Comparison of ENCODE assay signal across 18 cellular contexts in the genomic region with DNA sequence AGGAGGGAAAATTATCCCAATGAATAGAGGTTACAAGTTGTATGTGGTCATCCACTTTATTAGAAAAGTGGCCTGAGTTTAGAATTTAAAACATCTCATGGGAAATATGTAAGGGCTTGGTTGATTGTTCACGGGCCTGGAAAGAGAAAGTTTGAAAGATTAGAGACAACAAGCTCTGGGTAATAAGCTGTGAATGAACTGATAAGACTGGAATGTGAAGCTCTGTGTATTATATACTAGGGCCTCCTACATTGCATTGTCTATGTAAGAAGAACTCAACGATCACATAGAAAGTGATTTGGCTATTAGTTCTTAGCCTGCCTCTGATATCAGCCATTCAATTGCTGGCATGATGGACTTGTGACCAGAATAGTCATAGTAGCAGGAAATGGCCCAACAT.
DNase-seq lines count a peak whose midpoint lies in the region; TF ChIP-seq lines count a peak whose summit lies in the region.
"Had no signal": no experiment of that assay in that cellular context is flagged by ENCODE, and none has a peak within 500 bp of the region (broad histone marks: within the 10 kb centered on the region; RNA-seq: fewer than 3 reads in every experiment).

No MANE protein-coding gene starts in this region.

- no peak overlapping the region for H3K23ac ChIP-seq in trophoblast cell (ENCODE audit: low read length)

- H3F3A ChIP-seq in SK-N-SH (replicated peaks; ENCODE audit: insufficient read depth), result peaks cover 9% of the 10 kb centered on the region

- DNase-seq in EL, result peak; percentile 26
- no peak for DNase-seq in SK-N-SH
- peak; percentile 33 for DNase-seq in fibroblast of the aortic adventitia (ENCODE audit: low read depth)
- DNase-seq in trophoblast cell, result peak; percentile 1 to 62
- no peak for DNase-seq in GOT3 (lab: John Stamatoyannopoulos, UW)
- no peak for DNase-seq in uterus
- DNase-seq in germinal center (ENCODE audit: low spot score), result no peak
- DNase-seq: COR-L47, GM23248, KG1, NCI-H1436, NCI-H2029, NCI-H2171, NCI-H748 treated with DMSO at 0.1 percent for 48 hours had no signal

- H4K91ac ChIP-seq in trophoblast cell (ENCODE audit: low read depth, low read length), result no peak overlapping the region

- TF ChIP-seq EP300 in SK-N-SH (IDR thresholded peaks at IDR 0.05; ENCODE audit: borderline replicate concordance in 1 of 2, low read depth in 1 of 2, low read length in 1 of 2), result no peak

- TF ChIP-seq RAD21 in SK-N-SH (IDR thresholded peaks at IDR 0.05; ENCODE audit: low read length), result no peak

- no peaks in the 10 kb centered on the region for H3K79me2 ChIP-seq in SK-N-SH (ENCODE audit: insufficient read depth)
- no peaks in the 10 kb centered on the region for H3K79me2 ChIP-seq in trophoblast cell (ENCODE audit: control insufficient read depth, insufficient read depth, low read length, poor library complexity)

- no peaks in the 10 kb centered on the region for H3K79me1 ChIP-seq in trophoblast cell (ENCODE audit: low read length)

- no peaks in the 10 kb centered on the region for H3K9me3 ChIP-seq in SK-N-SH
- H3K9me3 ChIP-seq in trophoblast cell (ENCODE audit: insufficient read depth, low read depth, low read length), result peaks cover 3% of the 10 kb centered on the region
- no peaks in the 10 kb centered on the region for H3K9me3 ChIP-seq in uterus
- H3K9me3 ChIP-seq: A549, SJSA1 had no signal

- CTCF ChIA-PET in SK-N-SH (lab: Yijun Ruan, JAX), result no interaction called here

- no peaks in the 10 kb centered on the region for H4K20me1 ChIP-seq in SK-N-SH (ENCODE audit: insufficient read depth)

- H3K27ac ChIP-seq in SK-N-SH (ENCODE audit: low read depth in 2 of 2, low read length in 1 of 2) (peak overlapping the region in 1 of 2 experiments; percentile 43; a peak in 2 of 4 replicates), trophoblast cell (ENCODE audit: low read depth, low read length) (no peak overlapping the region), uterus (no peak overlapping the region)
- H3K27ac ChIP-seq: A549, C4-2B, GM23248, RWPE1, SJSA1 had no signal

- H3K14ac ChIP-seq in trophoblast cell (ENCODE audit: low read length), result no peak overlapping the region

- H4K12ac ChIP-seq in trophoblast cell (ENCODE audit: low read depth, low read length), result no peak overlapping the region

- H3K9ac ChIP-seq in SK-N-SH (no peak overlapping the region), trophoblast cell (ENCODE audit: low read length) (no peak overlapping the region)
- H3K9ac ChIP-seq: GM23248 had no signal

- no peaks in the 10 kb centered on the region for H3K36me3 ChIP-seq in SK-N-SH (replicated peaks in 1 of 2; ENCODE audit: control insufficient read depth in 1 of 2, insufficient read depth in 2 of 2, low read length in 1 of 2)
- no peaks in the 10 kb centered on the region for H3K36me3 ChIP-seq in trophoblast cell (ENCODE audit: control insufficient read depth in 1 of 2, insufficient read depth in 2 of 2, low read length in 2 of 2)
- H3K36me3 ChIP-seq in uterus, result no peaks in the 10 kb centered on the region
- H3K36me3 ChIP-seq: SJSA1 had no signal

- no peak overlapping the region for H3K18ac ChIP-seq in trophoblast cell (ENCODE audit: low read length)

- H3K4me2 ChIP-seq in SK-N-SH, result no peak overlapping the region
- H3K4me2 ChIP-seq in trophoblast cell (ENCODE audit: low read length), result no peak overlapping the region
- H3K4me2 ChIP-seq: A549 had no signal

- H2BK5ac ChIP-seq in trophoblast cell (ENCODE audit: low read depth, low read length, poor library complexity), result no peak overlapping the region

- no peaks in the 10 kb centered on the region for H3K27me3 ChIP-seq in SK-N-SH (ENCODE audit: insufficient read depth)
- no peaks in the 10 kb centered on the region for H3K27me3 ChIP-seq in trophoblast cell (ENCODE audit: insufficient read depth, low read length)
- H3K27me3 ChIP-seq in uterus, result no peaks in the 10 kb centered on the region
- H3K27me3 ChIP-seq: SJSA1 had no signal

- H2AFZ ChIP-seq in SK-N-SH (ENCODE audit: low read depth) (peak overlapping the region; percentile 8; the same call in 1 of the 2 replicates), trophoblast cell (ENCODE audit: insufficient read depth, low read length, poor library complexity) (no peak overlapping the region)
- H2AFZ ChIP-seq: GM23248 had no signal

- POLR2A ChIA-PET in SK-N-SH (lab: Yijun Ruan, JAX), result interaction anchor here (1.3 kb wide), 1 partner anchor 296 kb away, joined by 3 read pairs; no protein-coding TSS in a partner anchor

- H2BK12ac ChIP-seq in trophoblast cell (ENCODE audit: low read length), result no peak overlapping the region

- H2BK120ac ChIP-seq in trophoblast cell (ENCODE audit: insufficient read depth, low read length, poor library complexity), result no peak overlapping the region

- no peaks in the 10 kb centered on the region; a peak in 1 of 4 replicates for H3K4me1 ChIP-seq in SK-N-SH (ENCODE audit: control insufficient read depth in 1 of 2, insufficient read depth in 2 of 2, low read depth in 1 of 2, low read length in 1 of 2)
- H3K4me1 ChIP-seq in trophoblast cell (ENCODE audit: control insufficient read depth in 1 of 2, insufficient read depth in 2 of 2, low read length in 2 of 2), result no peaks in the 10 kb centered on the region
- H3K4me1 ChIP-seq in uterus, result no peaks in the 10 kb centered on the region
- H3K4me1 ChIP-seq: A549, SJSA1 had no signal

- no peak overlapping the region for H2AK5ac ChIP-seq in trophoblast cell (ENCODE audit: low read length)

- H3K4me3 ChIP-seq in SK-N-SH (ENCODE audit: low read depth in 2 of 2, low read length in 1 of 2) (no peak overlapping the region), fibroblast of the aortic adventitia (ENCODE audit: low read depth, low read length) (no peak overlapping the region), trophoblast cell (ENCODE audit: low read depth, low read length) (no peak overlapping the region), uterus (no peak overlapping the region)
- H3K4me3 ChIP-seq: A549, GM23248, SJSA1 had no signal

- no peak for TF ChIP-seq POLR2A in uterus (IDR thresholded peaks at IDR 0.05)

- intact Hi-C loops in uterus (cut with DNase I; ENCODE audit: low total_unique reads), result no loop called here

- TF ChIP-seq CTCF in SK-N-SH (IDR thresholded peaks at IDR 0.05) (no peak), fibroblast of the aortic adventitia (IDR thresholded peaks at IDR 0.05; ENCODE audit: insufficient read depth, low read length) (no peak), uterus (IDR thresholded peaks at IDR 0.05) (no peak)

- H3K9me2 ChIP-seq in SK-N-SH, result no peaks in the 10 kb centered on the region

- 84% methylated on average over 2 of the region's 2 CpGs for WGBS in SK-N-SH (ENCODE audit: low lambda C conversion rate)
- WGBS in trophoblast cell (ENCODE audit: extremely low coverage, insufficient coverage, insufficient read length), result no CpG with 5 or more reads among the region's 2 CpGs

- no peak overlapping the region for H4K8ac ChIP-seq in trophoblast cell (ENCODE audit: low read depth, low read length)

- H3K4ac ChIP-seq in trophoblast cell (ENCODE audit: low read depth, low read length), result no peak overlapping the region

TF ChIP-seq in SK-N-SH, 30 proteins besides CTCF, POLR2A, EP300 and RAD21 (continues in another document):
- TF ChIP-seq, protein P1, sequence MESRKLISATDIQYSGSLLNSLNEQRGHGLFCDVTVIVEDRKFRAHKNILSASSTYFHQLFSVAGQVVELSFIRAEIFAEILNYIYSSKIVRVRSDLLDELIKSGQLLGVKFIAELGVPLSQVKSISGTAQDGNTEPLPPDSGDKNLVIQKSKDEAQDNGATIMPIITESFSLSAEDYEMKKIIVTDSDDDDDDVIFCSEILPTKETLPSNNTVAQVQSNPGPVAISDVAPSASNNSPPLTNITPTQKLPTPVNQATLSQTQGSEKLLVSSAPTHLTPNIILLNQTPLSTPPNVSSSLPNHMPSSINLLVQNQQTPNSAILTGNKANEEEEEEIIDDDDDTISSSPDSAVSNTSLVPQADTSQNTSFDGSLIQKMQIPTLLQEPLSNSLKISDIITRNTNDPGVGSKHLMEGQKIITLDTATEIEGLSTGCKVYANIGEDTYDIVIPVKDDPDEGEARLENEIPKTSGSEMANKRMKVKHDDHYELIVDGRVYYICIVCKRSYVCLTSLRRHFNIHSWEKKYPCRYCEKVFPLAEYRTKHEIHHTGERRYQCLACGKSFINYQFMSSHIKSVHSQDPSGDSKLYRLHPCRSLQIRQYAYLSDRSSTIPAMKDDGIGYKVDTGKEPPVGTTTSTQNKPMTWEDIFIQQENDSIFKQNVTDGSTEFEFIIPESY (IDR thresholded peaks at IDR 0.05; ENCODE audit: borderline replicate concordance, low read depth), result no peak
- no peak for TF ChIP-seq USF1 (IDR thresholded peaks at IDR 0.05; ENCODE audit: borderline replicate concordance, low read depth)
- TF ChIP-seq SIN3A (IDR thresholded peaks at IDR 0.05; ENCODE audit: borderline replicate concordance, low read depth, low read length), result no peak
- TF ChIP-seq, protein P2, sequence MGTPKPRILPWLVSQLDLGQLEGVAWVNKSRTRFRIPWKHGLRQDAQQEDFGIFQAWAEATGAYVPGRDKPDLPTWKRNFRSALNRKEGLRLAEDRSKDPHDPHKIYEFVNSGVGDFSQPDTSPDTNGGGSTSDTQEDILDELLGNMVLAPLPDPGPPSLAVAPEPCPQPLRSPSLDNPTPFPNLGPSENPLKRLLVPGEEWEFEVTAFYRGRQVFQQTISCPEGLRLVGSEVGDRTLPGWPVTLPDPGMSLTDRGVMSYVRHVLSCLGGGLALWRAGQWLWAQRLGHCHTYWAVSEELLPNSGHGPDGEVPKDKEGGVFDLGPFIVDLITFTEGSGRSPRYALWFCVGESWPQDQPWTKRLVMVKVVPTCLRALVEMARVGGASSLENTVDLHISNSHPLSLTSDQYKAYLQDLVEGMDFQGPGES (IDR thresholded peaks at IDR 0.05; ENCODE audit: low read depth, low read length), result no peak
- TF ChIP-seq, protein P3, sequence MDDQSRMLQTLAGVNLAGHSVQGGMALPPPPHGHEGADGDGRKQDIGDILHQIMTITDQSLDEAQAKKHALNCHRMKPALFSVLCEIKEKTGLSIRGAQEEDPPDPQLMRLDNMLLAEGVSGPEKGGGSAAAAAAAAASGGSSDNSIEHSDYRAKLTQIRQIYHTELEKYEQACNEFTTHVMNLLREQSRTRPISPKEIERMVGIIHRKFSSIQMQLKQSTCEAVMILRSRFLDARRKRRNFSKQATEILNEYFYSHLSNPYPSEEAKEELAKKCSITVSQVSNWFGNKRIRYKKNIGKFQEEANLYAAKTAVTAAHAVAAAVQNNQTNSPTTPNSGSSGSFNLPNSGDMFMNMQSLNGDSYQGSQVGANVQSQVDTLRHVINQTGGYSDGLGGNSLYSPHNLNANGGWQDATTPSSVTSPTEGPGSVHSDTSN (IDR thresholded peaks at IDR 0.05), result no peak
- TF ChIP-seq GATA2 (CRISPR knock-in tag; IDR thresholded peaks at IDR 0.05), result no peak
- no peak for TF ChIP-seq NFIC (IDR thresholded peaks at IDR 0.05; ENCODE audit: borderline replicate concordance)

Comparison
In these comparisons a context has a peak if more than half of its experiments do, and no peak if none do; other contexts are left out.
1. DNase-seq: peak in EL (single experiment), fibroblast of the aortic adventitia (single experiment) and trophoblast cell (2 of 2); none in SK-N-SH (single experiment), GOT3 (single experiment), uterus (0 of 2) and germinal center (single experiment).